ENCODE assay signal across 20 cellular contexts in the genomic region with DNA sequence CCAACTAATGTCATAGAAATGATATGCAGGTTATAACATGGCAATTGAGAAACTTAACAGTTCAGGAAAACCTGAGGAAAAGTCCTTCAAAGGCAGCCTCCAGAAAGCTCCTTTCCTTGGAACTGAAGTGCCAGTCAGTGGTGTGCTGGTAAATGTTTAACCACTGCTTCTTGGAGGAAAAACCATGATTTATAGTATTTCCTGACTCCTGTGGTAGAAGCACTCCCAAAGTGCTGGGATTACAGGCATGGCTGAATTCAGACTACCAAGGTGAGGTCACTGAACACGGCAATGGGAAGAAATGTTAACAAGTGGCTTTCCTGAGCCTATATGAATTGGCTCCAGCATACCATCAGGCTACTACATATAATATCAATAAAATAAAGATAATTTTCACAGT. TPM values are rescaled to one million over a fixed set of nuclear protein-coding genes. Genes with fewer than 3 reads are reported as not detected.
DNase-seq lines count a peak whose midpoint lies in the region; ATAC-seq and TF ChIP-seq lines count a peak whose summit lies in the region.
"Had no signal": no experiment of that assay in that cellular context is flagged by ENCODE, and none has a peak within 500 bp of the region (broad histone marks: within the 10 kb centered on the region; RNA-seq: fewer than 3 reads in every experiment).

No MANE protein-coding gene starts in this region.

- H3K36me3 ChIP-seq in hepatocyte (replicated peaks; ENCODE audit: insufficient read depth, low read depth) (no peaks in the 10 kb centered on the region), osteoblast (ENCODE audit: insufficient read depth, low read length) (no peaks in the 10 kb centered on the region)
- H3K36me3 ChIP-seq: BLaER1 treated with 17β-estradiol and CSF1 and Interleukin-3, amounts not matched to agents 10 nM and 100 nM; MG63 had no signal

- H3K27ac ChIP-seq in hepatocyte (no peak overlapping the region), osteoblast (ENCODE audit: low read depth, low read length) (no peak overlapping the region)
- H3K27ac ChIP-seq: BLaER1 treated with 17β-estradiol and CSF1 and Interleukin-3, amounts not matched to agents 10 nM and 100 nM; KMS-11; RWPE1 had no signal

- H3K4me1 ChIP-seq in hepatocyte (ENCODE audit: insufficient read depth) (no peaks in the 10 kb centered on the region), osteoblast (ENCODE audit: insufficient read depth, low read length) (no peaks in the 10 kb centered on the region)
- H3K4me1 ChIP-seq: BLaER1 treated with 17β-estradiol and CSF1 and Interleukin-3, amounts not matched to agents 10 nM and 100 nM had no signal

- H3K9me2 ChIP-seq in hepatocyte (replicated peaks; ENCODE audit: insufficient read depth), result no peaks in the 10 kb centered on the region

- H4K20me1 ChIP-seq in hepatocyte (ENCODE audit: insufficient read depth, poor library complexity, severe bottlenecking) (no peaks in the 10 kb centered on the region), osteoblast (ENCODE audit: insufficient read depth, low read length) (no peaks in the 10 kb centered on the region)
- H4K20me1 ChIP-seq: BLaER1 treated with 17β-estradiol and CSF1 and Interleukin-3, amounts not matched to agents 10 nM and 100 nM had no signal

- no peaks in the 10 kb centered on the region for H3K27me3 Mint-ChIP-seq in nephron (ENCODE audit: low read depth)

- in situ Hi-C loops in Caki2 (cut with HindIII; ENCODE audit: low pct_unique_long_range_greater_than_20kb, low sequenced_read_pairs), result no loop called here

- H3K4me2 ChIP-seq in hepatocyte, result peak overlapping the region; percentile 13
- H3K4me2 ChIP-seq in osteoblast (ENCODE audit: insufficient read depth, low read length), result no peak overlapping the region
- H3K4me2 ChIP-seq: BLaER1 treated with 17β-estradiol and CSF1 and Interleukin-3, amounts not matched to agents 10 nM and 100 nM; KMS-11 had no signal

- H2AFZ ChIP-seq in hepatocyte (no peak overlapping the region), osteoblast (ENCODE audit: low read length) (no peak overlapping the region)

- no peaks in the 10 kb centered on the region for H3K79me2 ChIP-seq in hepatocyte
- no peaks in the 10 kb centered on the region for H3K79me2 ChIP-seq in osteoblast (ENCODE audit: insufficient read depth, low read length)

- no peaks in the 10 kb centered on the region for H3K9me3 ChIP-seq in hepatocyte (ENCODE audit: low read depth)
- H3K9me3 ChIP-seq in osteoblast (ENCODE audit: low read depth, low read length), result no peaks in the 10 kb centered on the region
- H3K9me3 ChIP-seq: BLaER1 treated with 17β-estradiol and CSF1 and Interleukin-3, amounts not matched to agents 10 nM and 100 nM; MG63 had no signal

- H3K4me3 ChIP-seq in hepatocyte (no peak overlapping the region), osteoblast (ENCODE audit: insufficient read depth, low read length) (no peak overlapping the region)
- H3K4me3 ChIP-seq: BLaER1 treated with 17β-estradiol and CSF1 and Interleukin-3, amounts not matched to agents 10 nM and 100 nM; MG63 had no signal

- no peaks in the 10 kb centered on the region for H3K4me1 Mint-ChIP-seq in nephron

- no peaks in the 10 kb centered on the region for H3K36me3 Mint-ChIP-seq in nephron (ENCODE audit: low read depth)

- peak; percentile 75 for DNase-seq in Caki2 (ENCODE audit: low read depth)
- DNase-seq in M059J (ENCODE audit: low read depth), result peak; percentile 3
- DNase-seq in hepatocyte (ENCODE audit: low spot score), result peak; percentile 22
- no peak for DNase-seq in sciatic nerve (ENCODE audit: low spot score)
- DNase-seq in osteoblast (ENCODE audit: insufficient read length, low spot score, missing footprints), result no peak
- DNase-seq in NCI-H226, result no peak
- DNase-seq: DMS 273 treated with DMSO at 0.1 percent for 48 hours; EL; GOT3; MG63; NCI-H1092; NCI-H1694; NCI-H69; NK-92 treated with Interleukin-12 subunit alpha and Interleukin-12 subunit beta, amount 100 ng/mL, for 24 hours had no signal

- peak overlapping the region; percentile 88 to 95 (median 93) for H3K27ac Mint-ChIP-seq in nephron

- no peak for TF ChIP-seq CTCF in hepatocyte (IDR thresholded peaks at IDR 0.05; ENCODE audit: poor library complexity)
- no peak for TF ChIP-seq CTCF in nephron (IDR thresholded peaks at IDR 0.05; ENCODE audit: unreplicated experiment in 3 of 3)
- TF ChIP-seq CTCF in osteoblast (IDR thresholded peaks at IDR 0.05; ENCODE audit: extremely low read depth, low read depth, low read length), result no peak

- no peaks in the 10 kb centered on the region for H3K27me3 ChIP-seq in hepatocyte
- H3K27me3 ChIP-seq in osteoblast (ENCODE audit: insufficient read depth, low read length), result no peaks in the 10 kb centered on the region
- H3K27me3 ChIP-seq: BLaER1 treated with 17β-estradiol and CSF1 and Interleukin-3, amounts not matched to agents 10 nM and 100 nM; MG63 had no signal

- no peak for ATAC-seq in sciatic nerve
- no peak for ATAC-seq in GM19397 (IDR thresholded peaks at IDR 0.05; ENCODE audit: unreplicated experiment)
- ATAC-seq: HepG2 had no signal

- intact Hi-C loops in sciatic nerve (cut with DNase I), result no loop called here

- peak overlapping the region in 1 of 3 experiments; percentile 14 for H3K4me3 Mint-ChIP-seq in nephron

- 72% methylated on average over 1 of the region's 1 CpG for WGBS in hepatocyte (ENCODE audit: low lambda C conversion rate, missing lambda C conversion rate)

- no peaks in the 10 kb centered on the region for H3K9me3 Mint-ChIP-seq in nephron

RNA-seq across cellular contexts. Expression of gene ZNHIT6, which starts 26.7 kb away (rescaled TPM):
- 8.3 and 10.3 TPM in 2 replicates for total RNA-seq in Caki2 (2014; rRNA removed; shearing (Covaris generic); ENCODE audit: low replicate concordance)
- 7.0 and 13.8 TPM in 2 replicates for total RNA-seq in M059J (2014; rRNA removed; shearing (Covaris generic))
- 11.5 and 13.5 TPM in 2 replicates for total RNA-seq in hepatocyte
- polyA plus RNA-seq in hepatocyte, result 12.1 and 14.2 TPM in 2 replicates
- total RNA-seq in sciatic nerve, result 26.3 TPM
- total RNA-seq in osteoblast, result 13.4 and 14.4 TPM in 2 replicates

Comparison
In these comparisons a context has a peak if more than half of its experiments do, and no peak if none do; other contexts are left out.
1. DNase-seq: peak in Caki2 (single experiment), M059J (single experiment) and hepatocyte (single experiment); none in sciatic nerve (single experiment), osteoblast (single experiment) and NCI-H226 (single experiment).